In the genomic region with DNA sequence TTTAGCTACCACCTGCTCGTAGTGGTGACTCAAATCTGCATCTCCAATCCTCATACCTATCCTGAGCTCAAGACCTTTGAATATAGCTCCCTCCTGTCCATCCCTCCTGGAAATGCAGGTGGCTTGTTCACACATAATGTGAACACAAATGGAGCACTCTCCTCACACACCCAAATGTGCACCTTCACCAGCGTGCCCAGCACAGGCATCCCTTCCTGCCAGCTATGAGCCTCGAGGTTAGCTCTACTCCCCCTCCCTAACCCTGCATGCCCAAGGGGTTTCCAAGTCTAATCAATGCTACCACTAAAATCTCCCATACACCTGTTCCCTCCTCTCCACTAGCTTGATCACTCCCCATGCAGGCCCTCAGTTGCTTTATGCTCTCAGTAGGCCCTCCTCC, we compare ENCODE assay signal across 30 cellular contexts. TPM values are rescaled to one million over a fixed set of nuclear protein-coding genes. Genes with fewer than 3 reads are reported as not detected.
"Had no signal": no experiment of that assay in that cellular context is flagged by ENCODE, and none has a peak within 500 bp of the region (broad histone marks: within the 10 kb centered on the region; RNA-seq: fewer than 3 reads in every experiment).

No MANE protein-coding gene starts in this region.

- H3K27me3 ChIP-seq: breast epithelium, gastroesophageal sphincter, ovary, right lobe of liver, thyroid gland had no signal

- DNase-seq: activated CD4-positive, alpha-beta T cell treated with anti-CD3 and anti-CD28 coated beads for 1 hour; activated CD4-positive, alpha-beta T cell treated with anti-CD3 and anti-CD28 coated beads, Interleukin-2, amount 10 ng/mL, durations not matched to agents 7 days and 5 days; activated CD8-positive, alpha-beta memory T cell treated with anti-CD3 and anti-CD28 coated beads, Interleukin-2, amount 10 ng/mL, durations not matched to agents 7 days and 5 days; activated CD8-positive, alpha-beta T cell treated with anti-CD3 and anti-CD28 coated beads, Interleukin-2, amount 10 ng/mL, durations not matched to agents 7 days and 5 days; activated naive CD8-positive, alpha-beta T cell treated with anti-CD3 and anti-CD28 coated beads, Interleukin-2, amount 50 U/mL, for 24 hours; activated T-cell treated with anti-CD3 and anti-CD28 coated beads, Interleukin-2, amount 50 U/mL, for 48 hours; central memory CD4-positive, alpha-beta T cell; dorsolateral prefrontal cortex; effector memory CD4-positive, alpha-beta T cell; immature natural killer cell; kidney glomerular epithelial cell; lower lobe of right lung; mesendoderm; stimulated activated CD4-positive, alpha-beta T cell treated with anti-CD3 and anti-CD28 coated beads, Interleukin-4, amount 100 ng/mL, for 24 hours; stimulated activated naive CD8-positive, alpha-beta T cell treated with anti-CD3 and anti-CD28 coated beads, Interleukin-15, amount 100 ng/mL, for 72 hours; T-helper 17 cell; T1000 had no signal

- H3K9me3 Mint-ChIP-seq: activated CD4-positive, alpha-beta T cell treated with anti-CD3 and anti-CD28 coated beads, Interleukin-2, amount 10 ng/mL, durations not matched to agents 7 days and 5 days; activated naive CD4-positive, alpha-beta T cell treated with anti-CD3 and anti-CD28 coated beads, Interleukin-2, amount 50 U/mL, for 24 hours; activated naive CD8-positive, alpha-beta T cell treated with anti-CD3 and anti-CD28 coated beads, Interleukin-2, amount 50 U/mL, for 24 hours; activated T-helper 2 cell treated with anti-CD3 and anti-CD28 coated beads, Interferon-gamma antibody, Interleukin-2, Interleukin-4, amounts not matched to agents 10 μg/mL and 5 μg/mL and 100 μg/mL, durations not matched to agents 14 hours and 24 hours and 36 hours; immature natural killer cell; natural killer cell treated with Interleukin-12 subunit alpha and Interleukin-12 subunit beta and Interleukin-15 and Interleukin-18, amount 100 ng/mL, for 72 hours; stimulated activated effector memory CD8-positive, alpha-beta T cell treated with anti-CD3 and anti-CD28 coated beads, Interleukin-12 subunit alpha, Interleukin-12 subunit beta, amount 100 ng/mL, for 72 hours; stimulated activated naive CD8-positive, alpha-beta T cell treated with anti-CD3 and anti-CD28 coated beads, Interleukin-15, amount 100 ng/mL, for 72 hours; WTC11 had no signal

- H3K9me3 ChIP-seq: breast epithelium, gastroesophageal sphincter, lower lobe of right lung, ovary, right lobe of liver, thyroid gland had no signal

- H3K4me3 Mint-ChIP-seq: activated CD4-positive, alpha-beta T cell treated with anti-CD3 and anti-CD28 coated beads, Interleukin-2, amount 10 ng/mL, durations not matched to agents 7 days and 5 days; activated CD8-positive, alpha-beta memory T cell treated with anti-CD3 and anti-CD28 coated beads, Interleukin-2, amount 10 ng/mL, durations not matched to agents 7 days and 5 days; activated CD8-positive, alpha-beta T cell treated with anti-CD3 and anti-CD28 coated beads, Interleukin-2, amount 10 ng/mL, durations not matched to agents 7 days and 5 days; activated naive CD4-positive, alpha-beta T cell treated with anti-CD3 and anti-CD28 coated beads, Interleukin-2, amount 50 U/mL, for 24 hours; activated naive CD8-positive, alpha-beta T cell treated with anti-CD3 and anti-CD28 coated beads, Interleukin-2, amount 50 U/mL, for 24 hours; immature natural killer cell; natural killer cell treated with Interleukin-12 subunit alpha and Interleukin-12 subunit beta and Interleukin-15 and Interleukin-18, amount 100 ng/mL, for 72 hours; stimulated activated effector memory CD8-positive, alpha-beta T cell treated with anti-CD3 and anti-CD28 coated beads, Interleukin-12 subunit alpha, Interleukin-12 subunit beta, amount 100 ng/mL, for 72 hours; stimulated activated naive CD8-positive, alpha-beta T cell treated with anti-CD3 and anti-CD28 coated beads, Interleukin-15, amount 100 ng/mL, for 72 hours; T-helper 17 cell; WTC11 had no signal

- H3K36me3 Mint-ChIP-seq: activated CD8-positive, alpha-beta memory T cell treated with anti-CD3 and anti-CD28 coated beads, Interleukin-2, amount 10 ng/mL, durations not matched to agents 7 days and 5 days; activated naive CD4-positive, alpha-beta T cell treated with anti-CD3 and anti-CD28 coated beads, Interleukin-2, amount 50 U/mL, for 24 hours; immature natural killer cell; natural killer cell treated with Interleukin-12 subunit alpha and Interleukin-12 subunit beta and Interleukin-15 and Interleukin-18, amount 100 ng/mL, for 72 hours; stimulated activated effector memory CD8-positive, alpha-beta T cell treated with anti-CD3 and anti-CD28 coated beads, Interleukin-12 subunit alpha, Interleukin-12 subunit beta, amount 100 ng/mL, for 72 hours; WTC11 had no signal

- ATAC-seq: activated CD8-positive, alpha-beta memory T cell treated with anti-CD3 and anti-CD28 coated beads, Interleukin-2, amount 10 ng/mL, durations not matched to agents 7 days and 5 days; activated CD8-positive, alpha-beta T cell treated with anti-CD3 and anti-CD28 coated beads, Interleukin-2, amount 10 ng/mL, durations not matched to agents 7 days and 5 days; activated naive CD8-positive, alpha-beta T cell treated with anti-CD3 and anti-CD28 coated beads, Interleukin-2, amount 50 U/mL, for 24 hours; gastroesophageal sphincter; left lobe of liver; lower lobe of right lung; natural killer cell treated with Interleukin-12 subunit alpha and Interleukin-12 subunit beta and Interleukin-15 and Interleukin-18, amount 100 ng/mL, for 72 hours; right lobe of liver; stimulated activated effector memory CD8-positive, alpha-beta T cell treated with anti-CD3 and anti-CD28 coated beads, Interleukin-12 subunit alpha, Interleukin-12 subunit beta, amount 100 ng/mL, for 72 hours; stimulated activated naive CD8-positive, alpha-beta T cell treated with anti-CD3 and anti-CD28 coated beads, Interleukin-15, amount 100 ng/mL, for 72 hours; T-helper 17 cell; WTC11 had no signal

- H3K27ac Mint-ChIP-seq: activated CD4-positive, alpha-beta T cell treated with anti-CD3 and anti-CD28 coated beads, Interleukin-2, amount 10 ng/mL, durations not matched to agents 7 days and 5 days; activated CD8-positive, alpha-beta memory T cell treated with anti-CD3 and anti-CD28 coated beads, Interleukin-2, amount 10 ng/mL, durations not matched to agents 7 days and 5 days; activated CD8-positive, alpha-beta T cell treated with anti-CD3 and anti-CD28 coated beads, Interleukin-2, amount 10 ng/mL, durations not matched to agents 7 days and 5 days; activated naive CD4-positive, alpha-beta T cell treated with anti-CD3 and anti-CD28 coated beads, Interleukin-2, amount 50 U/mL, for 24 hours; activated naive CD8-positive, alpha-beta T cell treated with anti-CD3 and anti-CD28 coated beads, Interleukin-2, amount 50 U/mL, for 24 hours; activated T-helper 2 cell treated with anti-CD3 and anti-CD28 coated beads, Interferon-gamma antibody, Interleukin-2, Interleukin-4, amounts not matched to agents 10 μg/mL and 5 μg/mL and 100 μg/mL, durations not matched to agents 14 hours and 24 hours and 36 hours; immature natural killer cell; natural killer cell treated with Interleukin-12 subunit alpha and Interleukin-12 subunit beta and Interleukin-15 and Interleukin-18, amount 100 ng/mL, for 72 hours; progenitor cell of endocrine pancreas; stimulated activated effector memory CD8-positive, alpha-beta T cell treated with anti-CD3 and anti-CD28 coated beads, Interleukin-12 subunit alpha, Interleukin-12 subunit beta, amount 100 ng/mL, for 72 hours; stimulated activated naive CD8-positive, alpha-beta T cell treated with anti-CD3 and anti-CD28 coated beads, Interleukin-15, amount 100 ng/mL, for 72 hours; T-helper 17 cell; WTC11 had no signal

- H3K4me3 ChIP-seq: breast epithelium, dorsolateral prefrontal cortex, gastroesophageal sphincter, lower lobe of right lung, ovary, right lobe of liver, skin epidermis, thyroid gland had no signal

- H3K27ac ChIP-seq: breast epithelium, dorsolateral prefrontal cortex, lower lobe of right lung, ovary, right lobe of liver, thyroid gland had no signal

- H3K4me1 Mint-ChIP-seq: activated CD4-positive, alpha-beta T cell treated with anti-CD3 and anti-CD28 coated beads, Interleukin-2, amount 10 ng/mL, durations not matched to agents 7 days and 5 days; activated naive CD4-positive, alpha-beta T cell treated with anti-CD3 and anti-CD28 coated beads, Interleukin-2, amount 50 U/mL, for 24 hours; activated naive CD8-positive, alpha-beta T cell treated with anti-CD3 and anti-CD28 coated beads, Interleukin-2, amount 50 U/mL, for 24 hours; immature natural killer cell; stimulated activated naive CD8-positive, alpha-beta T cell treated with anti-CD3 and anti-CD28 coated beads, Interleukin-15, amount 100 ng/mL, for 72 hours had no signal

- H3K36me3 ChIP-seq: breast epithelium, gastroesophageal sphincter, lower lobe of right lung, ovary, right lobe of liver, thyroid gland had no signal

RNA-seq across cellular contexts. Expression of a gene that starts 2.2 kb away (rescaled TPM):
- total RNA-seq: activated CD8-positive, alpha-beta T cell treated with anti-CD3 and anti-CD28 coated beads, Interleukin-2, amount 10 ng/mL, durations not matched to agents 7 days and 5 days; activated T-helper 2 cell treated with anti-CD3 and anti-CD28 coated beads, Interferon-gamma antibody, Interleukin-2, Interleukin-4, amounts not matched to agents 10 μg/mL and 5 μg/mL and 100 μg/mL, durations not matched to agents 14 hours and 24 hours and 36 hours; natural killer cell treated with Interleukin-12 subunit alpha and Interleukin-12 subunit beta and Interleukin-15 and Interleukin-18, amount 100 ng/mL, for 72 hours had no signal
